ENCODE assay signal across 8 cellular contexts in the genomic region with DNA sequence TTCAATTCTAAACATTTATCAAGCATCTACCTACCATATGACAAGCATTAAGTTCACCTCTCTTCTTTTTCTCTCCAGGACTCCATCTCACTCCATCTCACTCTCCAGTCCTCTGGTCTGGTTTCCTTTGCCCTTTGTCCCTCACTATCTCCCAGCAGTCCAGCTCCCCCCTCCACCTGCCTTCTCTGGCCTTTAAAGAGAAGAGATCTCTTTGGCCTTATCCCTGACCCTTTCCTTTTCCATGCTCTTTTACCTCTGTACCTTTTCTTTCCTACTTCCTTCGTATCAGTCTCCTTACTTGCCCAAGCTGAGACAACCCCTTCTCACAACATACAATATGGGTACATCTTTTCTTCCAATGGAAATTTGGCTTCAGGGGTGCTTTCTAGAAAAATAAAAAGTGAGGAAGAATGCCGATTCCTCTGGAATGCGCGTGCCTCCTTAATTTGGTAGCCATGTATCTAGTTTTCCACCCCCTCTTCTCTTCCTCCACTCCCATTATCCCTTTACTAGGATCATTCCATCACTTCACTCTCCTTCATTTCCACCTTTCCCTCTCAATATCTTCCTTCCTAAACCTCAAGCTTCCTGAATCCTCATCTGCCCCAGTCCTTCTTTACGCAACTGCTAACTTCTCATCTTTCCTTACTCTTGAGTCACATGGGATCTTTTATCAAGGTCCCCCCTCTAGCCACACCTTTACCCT. TPM values are rescaled to one million over a fixed set of nuclear protein-coding genes. Genes with fewer than 3 reads are reported as not detected.
DNase-seq lines count a peak whose midpoint lies in the region; ATAC-seq, FAIRE-seq and TF ChIP-seq lines count a peak whose summit lies in the region.

No MANE protein-coding gene starts in this region.

- H3K4me1 ChIP-seq in fibroblast of lung (ENCODE audit: control insufficient read depth, extremely low read depth, insufficient read depth, low read length) (peaks cover 18% of the 10 kb centered on the region), psoas muscle (peaks cover 30% of the 10 kb centered on the region)

- H3K4me3 ChIP-seq in SK-N-MC: peak overlapping the region; percentile 89
- H3K4me3 ChIP-seq in fibroblast of lung (replicated peaks in 1 of 4; ENCODE audit: control extremely low read depth in 1 of 4, insufficient read depth in 1 of 4, low read depth in 3 of 4, low read length in 4 of 4): peak overlapping the region; percentile 73 to 99 (median 90)
- peak overlapping the region; percentile 92 for H3K4me3 ChIP-seq in psoas muscle

- no peak for TF ChIP-seq CTCF in fibroblast of lung (conservative IDR thresholded peaks at IDR 0.05 in 1 of 2, IDR thresholded peaks at IDR 0.05 in 1 of 2; ENCODE audit: low read depth in 1 of 2, low read length in 2 of 2)
- TF ChIP-seq CTCF in psoas muscle (IDR thresholded peaks at IDR 0.05): no peak

- H3K9ac ChIP-seq in SK-N-MC (ENCODE audit: insufficient read length): peak overlapping the region; percentile 92
- peak overlapping the region; percentile 68 for H3K9ac ChIP-seq in fibroblast of lung (ENCODE audit: insufficient read depth, low read length)

- H3K27me3 ChIP-seq in fibroblast of lung (ENCODE audit: control insufficient read depth, insufficient read depth, low read length) (no peaks in the 10 kb centered on the region), psoas muscle (ENCODE audit: insufficient read depth in 3 of 3, low read length in 2 of 3) (no peaks in the 10 kb centered on the region)

- no peaks in the 10 kb centered on the region for H4K20me1 ChIP-seq in fibroblast of lung (ENCODE audit: control insufficient read depth, extremely low read depth, insufficient read depth, low read length)

- intact Hi-C loops in psoas muscle (cut with DNase I): loop anchor here (2.0 to 5.0 kb wide), 2 partner anchors 48 to 49 kb away; a partner anchor contains a TSS

- H3K79me2 ChIP-seq in fibroblast of lung (ENCODE audit: control insufficient read depth, insufficient read depth, low read length): peaks cover 39% of the 10 kb centered on the region

- peak overlapping the region; percentile 97 for H3K4me2 ChIP-seq in fibroblast of lung (ENCODE audit: extremely low read depth, insufficient read depth, low read length)

- H3K9me3 ChIP-seq in SK-N-MC (ENCODE audit: low read depth, low read length) (no peaks in the 10 kb centered on the region), fibroblast of lung (ENCODE audit: control insufficient read depth, insufficient read depth, low read depth, low read length) (no peaks in the 10 kb centered on the region), psoas muscle (no peaks in the 10 kb centered on the region)

- H3K27ac ChIP-seq in SK-N-MC (peak overlapping the region; percentile 99), fibroblast of lung (ENCODE audit: insufficient read depth, low read length) (peak overlapping the region; percentile 94), psoas muscle (peak overlapping the region; percentile 87)

- H3K36me3 ChIP-seq in SK-N-MC (ENCODE audit: insufficient read depth, low read length) (peaks cover 10% of the 10 kb centered on the region; the same call in 1 of the 2 replicates), fibroblast of lung (ENCODE audit: control insufficient read depth, insufficient read depth, low read length) (peaks cover 5% of the 10 kb centered on the region), psoas muscle (ENCODE audit: insufficient read depth in 1 of 2, low read depth in 1 of 2) (peaks cover 0 to 21% of the 10 kb centered on the region in 2 donors)

- peak overlapping the region; percentile 42 for H2AFZ ChIP-seq in fibroblast of lung (ENCODE audit: low read length)

- DNase-seq in NCI-H2029 treated with DMSO at 0.1 percent for 48 hours (lab: John Stamatoyannopoulos, UW) (peak; percentile 50), NCI-H2029 (lab: John Stamatoyannopoulos, UW) (no peak), SK-N-MC (ENCODE audit: low read depth, low spot score) (no peak), fibroblast of lung (ENCODE audit: low read depth in 2 of 2) (peak; percentile 63 to 81), psoas muscle (no peak), GM12892 (ENCODE audit: insufficient read length) (no peak)
- DNase-seq in stimulated activated naive CD4-positive, alpha-beta T cell treated with Interleukin-2 at 50 U/mL for 16 hours (lab: John Stamatoyannopoulos, UW): no peak

- WGBS in psoas muscle, 3 donors: 12 to 22% (median 21%) methylated on average over 5 of the region's 5 CpGs

- ATAC-seq in psoas muscle (peak in 1 of 4 donors; percentile 30), HG03432 (IDR thresholded peaks at IDR 0.05; ENCODE audit: unreplicated experiment) (no peak)

- FAIRE-seq in GM12892 (lab: Jason Lieb, UNC): no peak

- TF ChIP-seq POLR2A in GM12892 (IDR thresholded peaks at IDR 0.05; ENCODE audit: low read depth, low read length): no peak

RNA-seq across cellular contexts. Expression of a gene that starts 0.7 kb away (rescaled TPM):
- 15.9 and 22.1 TPM in 2 replicates for total RNA-seq in fibroblast of lung
- polyA plus RNA-seq in fibroblast of lung: 79.0 and 92.1 TPM in 2 replicates
- polyA plus RNA-seq in fibroblast of lung (2012): 87.4 and 90.5 TPM in 2 replicates
- polyA minus RNA-seq in fibroblast of lung (ENCODE audit: low replicate concordance): 327 and 338 TPM in 2 replicates
- total RNA-seq in psoas muscle: 10 to 100 TPM; 36.8 to 59.8 (median 47.7) TPM
- polyA plus RNA-seq in psoas muscle: 10 to 100 TPM; 35.0 to 77.8 (median 38.0) TPM
- 17.1 TPM for polyA plus RNA-seq in GM12892 (2012; ENCODE audit: missing spikeins)

RNA-seq across cellular contexts. Expression of a gene that starts 1.6 kb away (rescaled TPM):
- total RNA-seq in fibroblast of lung: 22.1 and 23.9 TPM in 2 replicates
- 54.5 and 63.4 TPM in 2 replicates for polyA plus RNA-seq in fibroblast of lung
- polyA plus RNA-seq in fibroblast of lung (2012): 42.2 and 45.8 TPM in 2 replicates
- 21.5 and 29.6 TPM in 2 replicates for polyA minus RNA-seq in fibroblast of lung (ENCODE audit: low replicate concordance)
- 10 to 100 TPM; 52.0 to 91.1 (median 57.0) TPM for total RNA-seq in psoas muscle
- 100 to 1,000 TPM; 110 to 122 (median 113) TPM for polyA plus RNA-seq in psoas muscle
- polyA plus RNA-seq in GM12892 (2012; ENCODE audit: missing spikeins): 80.8 TPM

RNA-seq across cellular contexts. Expression of a gene that starts 7.4 kb away (rescaled TPM):
- total RNA-seq in fibroblast of lung (0.26 and 0.50 TPM in 2 replicates), psoas muscle (1 to 10 TPM in 3 of 4 donors, under 1 TPM in 1; 0.85 to 2.0 (median 1.4) TPM)
- polyA plus RNA-seq in fibroblast of lung (0.78 and 0.99 TPM in 2 replicates), psoas muscle (1 to 10 TPM in 1 of 3 donors, under 1 TPM in 2; 0.79 to 1.7 (median 0.91) TPM)
- polyA plus RNA-seq in fibroblast of lung (2012): 1.7 and 2.2 TPM in 2 replicates
- 1.2 TPM in 1 of 2 replicates, not detected in the other for polyA minus RNA-seq in fibroblast of lung (ENCODE audit: low replicate concordance)
- 11.2 TPM for polyA plus RNA-seq in GM12892 (2012; ENCODE audit: missing spikeins)

RNA-seq across cellular contexts. Expression of a gene that starts 12.2 kb away (rescaled TPM):
- total RNA-seq in fibroblast of lung: 0.99 and 1.0 TPM in 2 replicates
- 0.77 and 2.3 TPM in 2 replicates for polyA plus RNA-seq in fibroblast of lung
- 1.4 and 1.9 TPM in 2 replicates for polyA plus RNA-seq in fibroblast of lung (2012)
- not detected in 2 replicates for polyA minus RNA-seq in fibroblast of lung (ENCODE audit: low replicate concordance)
- total RNA-seq in psoas muscle: 1 to 10 TPM; 2.0 to 7.0 (median 3.7) TPM
- 1 to 10 TPM; 2.1 to 4.0 (median 3.6) TPM for polyA plus RNA-seq in psoas muscle
- 1.2 TPM for polyA plus RNA-seq in GM12892 (2012; ENCODE audit: missing spikeins)

RNA-seq across cellular contexts. Expression of a gene that starts 13.4 kb away (rescaled TPM):
- total RNA-seq in fibroblast of lung (23.6 and 35.0 TPM in 2 replicates), psoas muscle (10 to 100 TPM; 36.1 to 46.7 (median 37.5) TPM)
- polyA plus RNA-seq in fibroblast of lung (39.4 and 41.8 TPM in 2 replicates), psoas muscle (10 to 100 TPM; 20.4 to 27.4 (median 22.1) TPM)
- 34.4 and 38.7 TPM in 2 replicates for polyA plus RNA-seq in fibroblast of lung (2012)
- polyA minus RNA-seq in fibroblast of lung (ENCODE audit: low replicate concordance): 37.3 and 40.1 TPM in 2 replicates
- 50.6 TPM for polyA plus RNA-seq in GM12892 (2012; ENCODE audit: missing spikeins)

Comparison
In these comparisons a context has a peak if more than half of its experiments do, and no peak if none do; other contexts are left out.
1. DNase-seq: peak in NCI-H2029 treated with DMSO at 0.1 percent for 48 hours (single experiment) and fibroblast of lung (2 of 2); none in NCI-H2029 (single experiment), SK-N-MC (single experiment), psoas muscle (0 of 2), GM12892 (single experiment) and stimulated activated naive CD4-positive, alpha-beta T cell treated with Interleukin-2 at 50 U/mL for 16 hours (single experiment).
2. Peak in every context shown above with its lines, with median percentiles within 50 percentile points of each other: H3K27ac ChIP-seq and H3K4me3 ChIP-seq.